ENCODE assay signal across 30 cellular contexts in the genomic region with DNA sequence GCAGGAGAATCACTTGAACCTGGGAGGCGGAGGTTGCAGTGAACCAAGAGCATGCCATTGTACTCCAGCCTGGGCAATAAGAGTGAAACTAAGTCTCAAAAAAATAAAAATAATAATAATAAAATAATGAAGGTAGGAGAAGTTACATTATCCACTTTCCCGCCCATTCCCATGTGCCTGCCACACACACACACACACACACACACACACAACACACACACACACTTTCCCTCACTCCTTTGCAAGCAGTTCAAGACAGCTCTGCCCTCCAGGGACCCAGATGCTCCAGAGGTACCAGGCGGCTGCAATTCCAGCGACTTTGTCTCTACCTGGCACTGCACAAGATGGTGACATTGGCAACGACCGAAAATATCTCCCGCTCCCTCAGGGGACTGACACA.
DNase-seq lines count a peak whose midpoint lies in the region; ATAC-seq and TF ChIP-seq lines count a peak whose summit lies in the region.
"Had no signal": no experiment of that assay in that cellular context is flagged by ENCODE, and none has a peak within 500 bp of the region (broad histone marks: within the 10 kb centered on the region; RNA-seq: fewer than 3 reads in every experiment).

No MANE protein-coding gene starts in this region.

- H3K9me3 ChIP-seq in iPS-15b (ENCODE audit: control insufficient read depth, insufficient read depth, low read length) (no peaks in the 10 kb centered on the region), thyroid gland (no peaks in the 10 kb centered on the region)
- H3K9me3 ChIP-seq: body of pancreas, esophagus squamous epithelium, mucosa of descending colon, upper lobe of left lung had no signal

- peak overlapping the region; percentile 67 for H3K4me2 ChIP-seq in GM23338

- H3K4me1 ChIP-seq in GM23338 (ENCODE audit: insufficient read depth) (peaks cover 48% of the 10 kb centered on the region), iPS-15b (ENCODE audit: control insufficient read depth, insufficient read depth, low read length) (peaks cover 21% of the 10 kb centered on the region), thyroid gland (no peaks in the 10 kb centered on the region)
- H3K4me1 ChIP-seq: body of pancreas, foreskin keratinocyte had no signal

- peaks cover 46% of the 10 kb centered on the region for H3K79me2 ChIP-seq in GM23338 (replicated peaks; ENCODE audit: insufficient read depth)

- CTCF ChIA-PET in HEK293T (lab: Yijun Ruan, JAX), result no interaction called here

- peak overlapping the region; percentile 41 for H3K9ac ChIP-seq in iPS-15b (ENCODE audit: low read depth, low read length)

- H3K27me3 ChIP-seq in GM23338 (ENCODE audit: insufficient read depth) (no peaks in the 10 kb centered on the region), iPS-15b (ENCODE audit: control insufficient read depth, insufficient read depth, low read length) (no peaks in the 10 kb centered on the region), thyroid gland (no peaks in the 10 kb centered on the region)
- H3K27me3 ChIP-seq: body of pancreas, esophagus squamous epithelium, foreskin keratinocyte, upper lobe of left lung had no signal

- peaks cover 18% of the 10 kb centered on the region for H3K27me3 Mint-ChIP-seq in GM23338 (ENCODE audit: insufficient read depth, low read depth, poor library complexity)
- H3K27me3 Mint-ChIP-seq in activated T-helper 17 cell treated with anti-CD3 and anti-CD28 coated beads, Interleukin-2, amount 50 U/mL, for 72 hours, result peaks cover 3% of the 10 kb centered on the region

- H3K36me3 Mint-ChIP-seq in GM23338 (ENCODE audit: low read depth), result peaks cover 34% of the 10 kb centered on the region; the same call in 2 of the 3 replicates
- H3K36me3 Mint-ChIP-seq in activated T-helper 17 cell treated with anti-CD3 and anti-CD28 coated beads, Interleukin-2, amount 50 U/mL, for 72 hours (ENCODE audit: low read depth), result peaks cover 7% of the 10 kb centered on the region
- H3K36me3 Mint-ChIP-seq: immature natural killer cell had no signal

- no peaks in the 10 kb centered on the region for H3K9me2 ChIP-seq in GM23338 (ENCODE audit: insufficient read depth)

- 84 to 94% methylated on average over 7 of the region's 7 CpGs for WGBS in thyroid gland, 2 donors

- peaks cover 5% of the 10 kb centered on the region for H3K9me3 Mint-ChIP-seq in GM23338
- H3K9me3 Mint-ChIP-seq in activated T-helper 17 cell treated with anti-CD3 and anti-CD28 coated beads, Interleukin-2, amount 50 U/mL, for 72 hours, result no peaks in the 10 kb centered on the region
- H3K9me3 Mint-ChIP-seq: immature natural killer cell had no signal

- peak overlapping the region; percentile 63 for H3K4me3 Mint-ChIP-seq in GM23338
- peak overlapping the region; percentile 55 for H3K4me3 Mint-ChIP-seq in activated T-helper 17 cell treated with anti-CD3 and anti-CD28 coated beads, Interleukin-2, amount 50 U/mL, for 72 hours

- intact Hi-C loops in thyroid gland (cut with DNase I), result no loop called here

- peaks cover 47% of the 10 kb centered on the region for H3K4me1 Mint-ChIP-seq in GM23338
- peaks cover 25% of the 10 kb centered on the region for H3K4me1 Mint-ChIP-seq in activated T-helper 17 cell treated with anti-CD3 and anti-CD28 coated beads, Interleukin-2, amount 50 U/mL, for 72 hours

- peaks cover 8% of the 10 kb centered on the region for H3F3A ChIP-seq in GM23338 (replicated peaks; ENCODE audit: low read depth)

- H3K27ac Mint-ChIP-seq in GM23338, result no peak overlapping the region; the same call in 1 of the 2 replicates
- H3K27ac Mint-ChIP-seq in activated T-helper 17 cell treated with anti-CD3 and anti-CD28 coated beads, Interleukin-2, amount 50 U/mL, for 72 hours, result peak overlapping the region; percentile 73
- H3K27ac Mint-ChIP-seq: nephron progenitor cell had no signal

- no peaks in the 10 kb centered on the region for H4K20me1 ChIP-seq in GM23338 (replicated peaks; ENCODE audit: insufficient read depth)

- TF ChIP-seq CTCF in GM23338 (conservative IDR thresholded peaks at IDR 0.05; ENCODE audit: low read depth in 2 of 2), result no peak
- TF ChIP-seq CTCF in thyroid gland (IDR thresholded peaks at IDR 0.05), result no peak

- H2AFZ ChIP-seq in GM23338, result no peak overlapping the region

- H3K36me3 ChIP-seq in GM23338 (ENCODE audit: insufficient read depth) (no peaks in the 10 kb centered on the region), iPS-15b (ENCODE audit: control insufficient read depth, insufficient read depth, low read length) (no peaks in the 10 kb centered on the region), thyroid gland (no peaks in the 10 kb centered on the region)
- H3K36me3 ChIP-seq: esophagus squamous epithelium, upper lobe of left lung had no signal

- H3K27ac ChIP-seq in GM23338 (ENCODE audit: low read depth) (peak overlapping the region; percentile 84), thyroid gland (no peak overlapping the region)
- H3K27ac ChIP-seq: body of pancreas, esophagus squamous epithelium, foreskin keratinocyte, upper lobe of left lung had no signal

- ATAC-seq in GM23338, result no peak
- no peak for ATAC-seq in activated T-helper 17 cell treated with anti-CD3 and anti-CD28 coated beads, Interleukin-2, amount 50 U/mL, for 72 hours (replicated peaks)
- ATAC-seq: body of pancreas, foreskin keratinocyte, HCT116, mucosa of descending colon had no signal

- no peak for TF ChIP-seq POLR2A in thyroid gland (IDR thresholded peaks at IDR 0.05)

- H3K4me3 ChIP-seq in GM23338 (peak overlapping the region; percentile 47), iPS-15b (ENCODE audit: low read depth, low read length) (peak overlapping the region; percentile 59), thyroid gland (replicated peaks in 1 of 3) (no peak overlapping the region)
- H3K4me3 ChIP-seq: body of pancreas, esophagus squamous epithelium, lung, mucosa of descending colon, upper lobe of left lung had no signal

- DNase-seq in GM23338 (ENCODE audit: low spot score), result no peak
- DNase-seq in HEK293T (ENCODE audit: extremely low spot score), result no peak
- DNase-seq in HUDEP-2 (lab: John Stamatoyannopoulos, UW; ENCODE audit: unreplicated experiment in 76 of 76), result no peak
- no peak for DNase-seq in effector CD4-positive, alpha-beta T cell
- DNase-seq in thyroid gland, result no peak
- DNase-seq: activated CD4-positive, CD25-positive, alpha-beta regulatory T cell treated with anti-CD3 and anti-CD28 coated beads, Interleukin-2, amount 50 U/mL, for 72 hours; body of pancreas; cerebellar nuclear complex; dermis blood vessel endothelial cell; EL; esophagus squamous epithelium; foreskin keratinocyte; head of caudate nucleus; left cardiac atrium; mucosa of descending colon; NCI-H1092; NCI-H2029; NCI-H226; NCI-H526 treated with DMSO at 0.1 percent for 48 hours; nephron progenitor cell; NK-92 treated with Interleukin-12 subunit alpha and Interleukin-12 subunit beta, amount 100 ng/mL, for 24 hours; Right ventricle myocardium superior; substantia nigra; T-helper 2 cell had no signal

- POLR2A ChIA-PET in HEK293T (lab: Yijun Ruan, JAX), result no interaction called here

TF ChIP-seq in GM23338, 12 proteins besides CTCF, POLR2A, EP300 and RAD21 (continues in another document):
- TF ChIP-seq STAT1 (IDR thresholded peaks at IDR 0.05; ENCODE audit: unreplicated experiment), result no peak
- TF ChIP-seq NANOG (IDR thresholded peaks at IDR 0.05; ENCODE audit: borderline replicate concordance), result no peak
- TF ChIP-seq ZNF114 (CRISPR knock-in tag; IDR thresholded peaks at IDR 0.05), result no peak

TF ChIP-seq in HEK293T, 16 proteins besides CTCF, POLR2A, EP300 and RAD21:
- no peak for TF ChIP-seq FOXK2 (IDR thresholded peaks at IDR 0.05)
- TF ChIP-seq SP1 (IDR thresholded peaks at IDR 0.05), result no peak
- TF ChIP-seq TARDBP (IDR thresholded peaks at IDR 0.05), result no peak
- peak; percentile 85 for TF ChIP-seq L3MBTL2 (conservative IDR thresholded peaks at IDR 0.05)

Comparison
In these comparisons a context has a peak if more than half of its experiments do, and no peak if none do; other contexts are left out.
1. H3K4me3 ChIP-seq: peak in GM23338 (single experiment) and iPS-15b (single experiment); none in thyroid gland (0 of 3).